ENCODE assay signal across 11 cellular contexts in the genomic region with DNA sequence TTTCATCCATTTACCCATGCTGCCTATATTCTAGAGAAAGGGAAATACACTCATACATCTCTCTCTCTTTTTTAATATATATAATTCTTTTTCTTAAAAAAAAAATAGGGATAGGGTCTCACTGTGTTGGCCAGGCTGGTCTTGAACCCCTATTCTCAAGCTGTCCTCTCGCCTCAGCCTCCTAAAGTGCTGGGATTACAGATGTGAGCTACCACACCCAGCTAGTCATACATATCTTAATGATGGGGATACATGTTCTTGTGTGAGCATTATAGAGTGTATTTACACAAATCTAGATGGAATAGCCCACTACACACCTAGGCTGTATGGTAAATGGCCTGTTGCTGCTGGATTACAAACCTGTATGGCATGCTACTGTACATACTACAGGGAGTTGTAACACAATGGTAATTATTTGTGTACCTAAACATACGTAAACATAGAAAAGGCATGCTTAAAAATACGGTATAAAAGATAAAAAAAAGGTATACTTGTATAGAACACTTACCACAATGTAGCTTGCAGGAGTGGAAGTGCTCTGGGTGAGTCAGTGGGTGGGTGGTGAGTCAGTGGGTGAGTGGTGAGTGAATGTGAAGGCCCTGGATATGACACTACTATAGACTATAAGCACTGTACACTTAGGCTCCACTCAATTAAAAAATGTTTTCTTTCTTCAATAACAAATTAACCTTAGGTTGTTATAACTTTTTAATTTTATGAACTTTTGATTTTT.
DNase-seq lines count a peak whose midpoint lies in the region; ATAC-seq and TF ChIP-seq lines count a peak whose summit lies in the region.
"Had no signal": no experiment of that assay in that cellular context is flagged by ENCODE, and none has a peak within 500 bp of the region (broad histone marks: within the 10 kb centered on the region; RNA-seq: fewer than 3 reads in every experiment).

No MANE protein-coding gene starts in this region.

- no peaks in the 10 kb centered on the region for H3K36me3 Mint-ChIP-seq in nephron progenitor cell (ENCODE audit: low read depth)

- no peak overlapping the region for H3K4me3 Mint-ChIP-seq in stimulated activated naive CD8-positive, alpha-beta T cell treated with anti-CD3 and anti-CD28 coated beads, Interleukin-15, amount 100 ng/mL, for 72 hours
- no peak overlapping the region for H3K4me3 Mint-ChIP-seq in nephron progenitor cell
- H3K4me3 Mint-ChIP-seq: B cell, IgD-negative memory B cell had no signal

- peaks cover 27% of the 10 kb centered on the region for H3K4me1 Mint-ChIP-seq in stimulated activated naive CD8-positive, alpha-beta T cell treated with anti-CD3 and anti-CD28 coated beads, Interleukin-15, amount 100 ng/mL, for 72 hours
- H3K4me1 Mint-ChIP-seq in nephron progenitor cell = peaks cover 21% of the 10 kb centered on the region
- H3K4me1 Mint-ChIP-seq: B cell, IgD-negative memory B cell had no signal

- no peaks in the 10 kb centered on the region for H3K9me3 Mint-ChIP-seq in stimulated activated naive CD8-positive, alpha-beta T cell treated with anti-CD3 and anti-CD28 coated beads, Interleukin-15, amount 100 ng/mL, for 72 hours
- no peaks in the 10 kb centered on the region for H3K9me3 Mint-ChIP-seq in nephron progenitor cell
- H3K9me3 Mint-ChIP-seq: IgD-negative memory B cell had no signal

- no peak overlapping the region for H3K27ac Mint-ChIP-seq in stimulated activated naive CD8-positive, alpha-beta T cell treated with anti-CD3 and anti-CD28 coated beads, Interleukin-15, amount 100 ng/mL, for 72 hours
- H3K27ac Mint-ChIP-seq in nephron progenitor cell = no peak overlapping the region
- H3K27ac Mint-ChIP-seq: B cell, IgD-negative memory B cell had no signal

- no peak for TF ChIP-seq CTCF in nephron progenitor cell (IDR thresholded peaks at IDR 0.05)

- ATAC-seq in stimulated activated naive CD8-positive, alpha-beta T cell treated with anti-CD3 and anti-CD28 coated beads, Interleukin-15, amount 100 ng/mL, for 72 hours = peak; percentile 98

- no peaks in the 10 kb centered on the region for H3K27me3 Mint-ChIP-seq in stimulated activated naive CD8-positive, alpha-beta T cell treated with anti-CD3 and anti-CD28 coated beads, Interleukin-15, amount 100 ng/mL, for 72 hours
- no peaks in the 10 kb centered on the region for H3K27me3 Mint-ChIP-seq in nephron progenitor cell (ENCODE audit: low read depth, poor library complexity)
- H3K27me3 Mint-ChIP-seq: B cell, IgD-negative memory B cell had no signal

- peak; percentile 63 for DNase-seq in activated CD8-positive, alpha-beta memory T cell treated with anti-CD3 and anti-CD28 coated beads for 24 hours
- DNase-seq in activated CD8-positive, alpha-beta memory T cell treated with anti-CD3 and anti-CD28 coated beads, Interleukin-2, amount 50 U/mL, for 48 hours = no peak
- peak; percentile 52 for DNase-seq in activated T-helper 9 cell treated with anti-CD3 and anti-CD28 coated beads, Interleukin-2, amount 50 U/mL, for 16 hours (ENCODE audit: low read depth)
- peak; percentile 5 to 89 for DNase-seq in lung microvascular endothelial cell (ENCODE audit: low read depth in 2 of 2)
- peak; percentile 16 to 36 for DNase-seq in stimulated activated naive CD8-positive, alpha-beta T cell treated with anti-CD3 and anti-CD28 coated beads, Interleukin-15, amount 100 ng/mL, for 72 hours
- DNase-seq in SK-N-DZ (ENCODE audit: low spot score) = no peak
- no peak for DNase-seq in nephron progenitor cell
- no peak for DNase-seq in SKM-1 (lab: John Stamatoyannopoulos, UW; ENCODE audit: unreplicated experiment)
- DNase-seq: SIG-M5 had no signal

Comparison
In these comparisons a context has a peak if more than half of its experiments do, and no peak if none do; other contexts are left out.
1. DNase-seq: peak in activated CD8-positive, alpha-beta memory T cell treated with anti-CD3 and anti-CD28 coated beads for 24 hours (single experiment), activated T-helper 9 cell treated with anti-CD3 and anti-CD28 coated beads, Interleukin-2, amount 50 U/mL, for 16 hours (single experiment), lung microvascular endothelial cell (2 of 2) and stimulated activated naive CD8-positive, alpha-beta T cell treated with anti-CD3 and anti-CD28 coated beads, Interleukin-15, amount 100 ng/mL, for 72 hours (2 of 2); none in activated CD8-positive, alpha-beta memory T cell treated with anti-CD3 and anti-CD28 coated beads, Interleukin-2, amount 50 U/mL, for 48 hours (single experiment), SK-N-DZ (single experiment), nephron progenitor cell (single experiment) and SKM-1 (single experiment).